12 cellular contexts compared by ENCODE assay signal in the genomic region with DNA sequence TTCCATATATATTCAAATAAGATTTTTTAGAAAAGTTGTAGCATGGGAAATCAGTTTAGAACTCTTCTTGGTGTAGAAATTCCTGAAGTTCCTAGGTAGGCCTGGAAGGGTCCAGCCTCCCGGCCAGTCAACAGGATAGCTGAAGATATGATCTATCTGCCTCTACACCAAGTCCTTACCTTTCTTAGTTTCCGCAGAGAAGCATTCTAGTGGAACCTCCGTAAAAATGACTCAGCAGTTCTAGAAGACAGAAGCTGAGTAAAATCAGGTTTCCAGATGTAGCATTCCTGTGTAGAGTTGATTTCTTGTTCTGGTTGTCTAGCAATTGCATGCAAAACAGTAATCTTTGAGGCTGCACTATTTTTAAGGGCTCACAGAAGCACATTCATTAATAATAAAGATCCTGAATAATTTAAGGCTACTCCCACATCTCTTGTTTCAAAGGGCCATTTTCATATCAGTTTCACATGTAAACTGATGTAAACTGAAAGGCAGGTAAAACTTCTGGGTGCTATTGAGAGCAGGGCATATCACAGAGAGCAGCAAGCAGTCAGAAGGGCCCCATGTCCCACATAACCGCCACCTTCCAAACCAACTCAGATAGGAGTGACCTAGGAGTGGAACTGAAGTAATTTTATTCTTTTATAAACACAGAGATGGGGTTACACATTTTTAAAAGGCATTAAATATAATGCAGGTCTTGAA. TPM values are rescaled to one million over a fixed set of nuclear protein-coding genes. Genes with fewer than 3 reads are reported as not detected.
A peak's percentile ranks its signal among the peaks of the same experiment; 100 is the strongest.
DNase-seq lines count a peak whose midpoint lies in the region; ATAC-seq lines count a peak whose summit lies in the region.
"Had no signal": no experiment of that assay in that cellular context is flagged by ENCODE, and none has a peak within 500 bp of the region (broad histone marks: within the 10 kb centered on the region; RNA-seq: fewer than 3 reads in every experiment).

No MANE protein-coding gene starts in this region.

- peaks cover 0 to 10% (median 3%) of the 10 kb centered on the region in 3 donors for H3K9me3 Mint-ChIP-seq in T-cell

- H3K36me3 Mint-ChIP-seq in T-cell, result no peaks in the 10 kb centered on the region

- POLR2A ChIA-PET in T-cell (lab: Charles Lee), result no interaction called here

- H3K27me3 Mint-ChIP-seq in T-cell, result peaks cover 25 to 33% of the 10 kb centered on the region in 2 donors

- CTCF ChIA-PET in T-cell (lab: Charles Lee), result no interaction called here

- H3K4me3 Mint-ChIP-seq in T-cell, result no peak overlapping the region
- H3K4me3 Mint-ChIP-seq: endodermal cell had no signal

- DNase-seq in renal cortical epithelial cell (ENCODE audit: low read depth), result peak; percentile 25
- no peak for DNase-seq in activated CD4-positive, alpha-beta T cell treated with anti-CD3 and anti-CD28 coated beads, Interleukin-2, amount 50 U/mL, for 4 hours
- no peak for DNase-seq in NCI-H2081 (lab: John Stamatoyannopoulos, UW)
- no peak for DNase-seq in T-cell
- DNase-seq: endodermal cell, retina had no signal

- no peaks in the 10 kb centered on the region for H3K4me1 Mint-ChIP-seq in T-cell
- H3K4me1 Mint-ChIP-seq: endodermal cell had no signal

- H3K27ac Mint-ChIP-seq in T-cell, result no peak overlapping the region
- H3K27ac Mint-ChIP-seq: endodermal cell had no signal

- peak; percentile 76 for ATAC-seq in GM19035 (IDR thresholded peaks at IDR 0.05; ENCODE audit: unreplicated experiment)
- peak; percentile 84 for ATAC-seq in GM21825 (IDR thresholded peaks at IDR 0.05; ENCODE audit: unreplicated experiment)
- peak; percentile 76 for ATAC-seq in HG03175 (IDR thresholded peaks at IDR 0.05; ENCODE audit: unreplicated experiment)
- no peak for ATAC-seq in T-cell (replicated peaks in 1 of 4)

RNA-seq across cellular contexts. Expression of gene DYTN, which starts 3.2 kb away (rescaled TPM):
- total RNA-seq in renal cortical epithelial cell, result not detected in 2 replicates
- not detected for total RNA-seq in T-cell
- total RNA-seq: endodermal cell, HT-29, mesenteric fat pad, thoracic aorta had no signal

RNA-seq across cellular contexts. Expression of gene MDH1B, which starts 43.8 kb away (rescaled TPM):
- total RNA-seq in renal cortical epithelial cell (0.87 and 3.7 TPM in 2 replicates), T-cell (under 1 TPM in 4 of 5 donors, not detected in 1; 0.20 to 0.41 (median 0.34) TPM)
- total RNA-seq: HT-29 had no signal

RNA-seq across cellular contexts. Expression of gene FASTKD2, which starts 44.0 kb away (rescaled TPM):
- total RNA-seq in renal cortical epithelial cell (65.0 and 72.4 TPM in 2 replicates), T-cell (10 to 100 TPM; 18.3 to 25.8 (median 21.7) TPM)

Comparison
In these comparisons a context has a peak if more than half of its experiments do, and no peak if none do; other contexts are left out.
1. ATAC-seq: peak in GM19035 (single experiment), GM21825 (single experiment) and HG03175 (single experiment); none in T-cell (0 of 4).